ENCODE assay signal across 16 cellular contexts in the genomic region with DNA sequence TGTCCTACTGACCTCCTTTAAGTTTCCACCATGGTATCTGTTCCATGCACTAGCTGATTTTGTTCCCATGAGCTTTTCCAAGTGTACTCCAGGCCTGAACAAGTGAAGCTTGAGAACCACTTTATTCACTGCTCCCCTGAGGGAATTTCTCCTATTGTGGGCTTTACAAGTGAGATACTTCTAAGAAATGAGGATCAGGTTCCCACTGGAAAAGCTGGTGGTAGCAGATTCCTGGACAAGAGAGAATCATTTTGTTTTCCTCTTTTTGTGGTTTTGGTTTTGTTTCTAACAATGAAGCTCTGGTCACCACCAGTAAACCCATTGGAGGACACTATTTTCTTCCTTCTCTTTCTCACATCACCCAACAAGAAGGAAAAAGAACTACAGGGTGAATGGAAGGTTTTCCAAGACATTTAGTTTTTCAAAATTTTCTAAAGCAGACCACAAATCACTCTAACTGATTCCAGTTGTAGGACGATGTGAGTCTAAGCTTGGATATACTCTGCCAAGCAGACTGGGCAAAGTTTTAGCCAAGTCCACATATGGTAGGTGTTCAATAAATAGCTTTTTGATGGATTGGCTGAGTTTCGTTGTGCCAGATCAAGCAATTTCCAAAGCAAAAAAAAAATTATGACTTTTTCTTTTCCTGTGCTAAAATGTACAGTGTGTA.
DNase-seq lines count a peak whose midpoint lies in the region; ATAC-seq, FAIRE-seq and TF ChIP-seq lines count a peak whose summit lies in the region.
"Had no signal": no experiment of that assay in that cellular context is flagged by ENCODE, and none has a peak within 500 bp of the region (broad histone marks: within the 10 kb centered on the region; RNA-seq: fewer than 3 reads in every experiment).

No MANE protein-coding gene starts in this region.

- no peak overlapping the region for H3K27ac ChIP-seq in endothelial cell of umbilical vein (ENCODE audit: insufficient read depth, low read depth, low read length)

- H3K36me3 ChIP-seq in endothelial cell of umbilical vein (ENCODE audit: control insufficient read depth in 2 of 2, extremely low read depth in 1 of 2, insufficient read depth in 2 of 2, low read length in 2 of 2) = no peaks in the 10 kb centered on the region

- H3K36me3 Mint-ChIP-seq in stimulated activated naive B cell treated with anti-CD40 and anti-IgM and Interleukin-4, amounts not matched to agents 10 μg/mL and 1 μg/mL and 100 μg/mL, for 72 hours = no peaks in the 10 kb centered on the region
- H3K36me3 Mint-ChIP-seq in HFFc6 (ENCODE audit: low read depth) = no peaks in the 10 kb centered on the region

- intact Hi-C loops in endothelial cell of umbilical vein (cut with micrococcal nuclease) = no loop called here

- TF ChIP-seq POLR2A in endothelial cell of umbilical vein (IDR thresholded peaks at IDR 0.05; ENCODE audit: low read depth, low read length) = no peak

- H4K20me1 ChIP-seq in endothelial cell of umbilical vein (replicated peaks; ENCODE audit: control insufficient read depth, extremely low read depth, insufficient read depth, low read length) = no peaks in the 10 kb centered on the region

- no peak overlapping the region for H2AFZ ChIP-seq in endothelial cell of umbilical vein (ENCODE audit: low read depth, low read length)

- peaks cover 17 to 18% of the 10 kb centered on the region in 2 donors for H3K27me3 Mint-ChIP-seq in stimulated activated naive B cell treated with anti-CD40 and anti-IgM and Interleukin-4, amounts not matched to agents 10 μg/mL and 1 μg/mL and 100 μg/mL, for 72 hours
- peaks cover 54% of the 10 kb centered on the region for H3K27me3 Mint-ChIP-seq in HFFc6 (ENCODE audit: insufficient read depth)

- H3K4me1 Mint-ChIP-seq in stimulated activated naive B cell treated with anti-CD40 and anti-IgM and Interleukin-4, amounts not matched to agents 10 μg/mL and 1 μg/mL and 100 μg/mL, for 72 hours = no peaks in the 10 kb centered on the region
- no peaks in the 10 kb centered on the region for H3K4me1 Mint-ChIP-seq in HFFc6 (ENCODE audit: low read depth)

- no peak overlapping the region for H3K27ac Mint-ChIP-seq in stimulated activated naive B cell treated with anti-CD40 and anti-IgM and Interleukin-4, amounts not matched to agents 10 μg/mL and 1 μg/mL and 100 μg/mL, for 72 hours
- H3K27ac Mint-ChIP-seq in HFFc6 = no peak overlapping the region

- CTCF ChIA-PET in endothelial cell of umbilical vein (lab: Charles Lee) = interaction anchor here (1.0 kb wide), 1 partner anchor 11 kb away, joined by 3 read pairs; no protein-coding TSS in a partner anchor

- POLR2A ChIA-PET in endothelial cell of umbilical vein (lab: Charles Lee) = interaction anchor here (0.6 kb wide), 1 partner anchor 518 kb away, joined by 4 read pairs; no protein-coding TSS in a partner anchor

- no peak overlapping the region for H3K9ac ChIP-seq in endothelial cell of umbilical vein (replicated peaks; ENCODE audit: extremely low read depth, insufficient read depth, low read length)

- DNase-seq in NCI-H446 treated with DMSO at 0.1 percent for 48 hours (lab: John Stamatoyannopoulos, UW) (peak; percentile 9), NCI-H446 (lab: John Stamatoyannopoulos, UW) (no peak), endothelial cell of umbilical vein (ENCODE audit: low read depth, low spot score) (no peak), myocyte (ENCODE audit: low read depth) (peak; percentile 70), NCI-H345 (lab: John Stamatoyannopoulos, UW) (no peak), HFFc6 (no peak)
- DNase-seq in stimulated activated naive B cell treated with anti-CD40 and anti-IgM and Interleukin-4, amounts not matched to agents 10 μg/mL and 1 μg/mL and 100 μg/mL, for 72 hours = no peak
- DNase-seq: C1 segment of cervical spinal cord, MM.1S, NCI-H1105, NCI-H1694, NCI-H524 treated with DMSO at 0.1 percent for 48 hours had no signal

- peak; percentile 43 for FAIRE-seq in endothelial cell of umbilical vein (lab: Jason Lieb, UNC)
- FAIRE-seq: A204.1, GM12892, H1 had no signal

- peaks cover 3 to 10% of the 10 kb centered on the region in 2 experiments for H3K27me3 ChIP-seq in endothelial cell of umbilical vein (ENCODE audit: control insufficient read depth in 2 of 2, insufficient read depth in 2 of 2, low read length in 2 of 2)

- no peaks in the 10 kb centered on the region for H3K4me1 ChIP-seq in endothelial cell of umbilical vein (ENCODE audit: control insufficient read depth, extremely low read depth, insufficient read depth, low read length)

- no peak overlapping the region for H3K4me3 Mint-ChIP-seq in stimulated activated naive B cell treated with anti-CD40 and anti-IgM and Interleukin-4, amounts not matched to agents 10 μg/mL and 1 μg/mL and 100 μg/mL, for 72 hours
- H3K4me3 Mint-ChIP-seq in HFFc6 = no peak overlapping the region

- TF ChIP-seq CTCF in endothelial cell of umbilical vein (IDR thresholded peaks at IDR 0.05; ENCODE audit: extremely low read depth in 1 of 2, insufficient read depth in 1 of 2, low read depth in 1 of 2, low read length in 2 of 2) = no peak
- no peak for TF ChIP-seq CTCF in HFFc6 (IDR thresholded peaks at IDR 0.05)

- dilution Hi-C loops in endothelial cell of umbilical vein (cut with MboI; ENCODE audit: extremely low pct_ligation_motif_present, low sequenced_read_pairs) = no loop called here

- H3K9me1 ChIP-seq in endothelial cell of umbilical vein (replicated peaks; ENCODE audit: control insufficient read depth, extremely low read depth, insufficient read depth, low read length) = no peaks in the 10 kb centered on the region

- BruUV-seq in endothelial cell of umbilical vein (replicated peaks; lab: Mats Ljungman, UMichigan) = no TSS peak

- no peak overlapping the region for H3K4me3 ChIP-seq in endothelial cell of umbilical vein (replicated peaks in 1 of 3; ENCODE audit: insufficient read depth in 1 of 3, low read depth in 1 of 3, low read length in 3 of 3)

- peaks cover 0 to 2% of the 10 kb centered on the region in 2 donors for H3K9me3 Mint-ChIP-seq in stimulated activated naive B cell treated with anti-CD40 and anti-IgM and Interleukin-4, amounts not matched to agents 10 μg/mL and 1 μg/mL and 100 μg/mL, for 72 hours
- peaks cover 4% of the 10 kb centered on the region; the same call in 1 of the 2 replicates for H3K9me3 Mint-ChIP-seq in HFFc6

- ATAC-seq in stimulated activated naive B cell treated with anti-CD40 and anti-IgM and Interleukin-4, amounts not matched to agents 10 μg/mL and 1 μg/mL and 100 μg/mL, for 72 hours (replicated peaks) = no peak
- ATAC-seq in HG03432 (IDR thresholded peaks at IDR 0.05; ENCODE audit: unreplicated experiment) = no peak

- no peaks in the 10 kb centered on the region for H3K9me3 ChIP-seq in endothelial cell of umbilical vein (replicated peaks; ENCODE audit: control insufficient read depth, insufficient read depth, low read length)

- H3K79me2 ChIP-seq in endothelial cell of umbilical vein (ENCODE audit: control insufficient read depth, insufficient read depth, low read length) = no peaks in the 10 kb centered on the region

- no peak overlapping the region for H3K4me2 ChIP-seq in endothelial cell of umbilical vein (ENCODE audit: insufficient read depth, low read length)

TF ChIP-seq in endothelial cell of umbilical vein, 7 proteins besides CTCF, POLR2A, EP300 and RAD21:
- TF ChIP-seq POLR2AphosphoS5 (IDR thresholded peaks at IDR 0.05; ENCODE audit: insufficient read depth, low read depth, low read length) (no peak), GATA2 (IDR thresholded peaks at IDR 0.05; ENCODE audit: insufficient read depth, insufficient read length, low read depth, low read length) (no peak), JUN (IDR thresholded peaks at IDR 0.05; ENCODE audit: borderline replicate concordance, insufficient read depth, insufficient read length, low read depth) (no peak), EZH2 (IDR thresholded peaks at IDR 0.05; ENCODE audit: borderline replicate concordance, low read depth, low read length, severe bottlenecking) (no peak), MYC (IDR thresholded peaks at IDR 0.05; ENCODE audit: low read depth, low read length) (no peak)

Comparison
In these comparisons a context has a peak if more than half of its experiments do, and no peak if none do; other contexts are left out.
1. DNase-seq: peak in NCI-H446 treated with DMSO at 0.1 percent for 48 hours (single experiment) and myocyte (single experiment); none in NCI-H446 (0 of 2), endothelial cell of umbilical vein (single experiment), stimulated activated naive B cell treated with anti-CD40 and anti-IgM and Interleukin-4, amounts not matched to agents 10 μg/mL and 1 μg/mL and 100 μg/mL, for 72 hours (single experiment), NCI-H345 (single experiment) and HFFc6 (single experiment).